ENCODE assay signal across 1 cellular context in the genomic region with DNA sequence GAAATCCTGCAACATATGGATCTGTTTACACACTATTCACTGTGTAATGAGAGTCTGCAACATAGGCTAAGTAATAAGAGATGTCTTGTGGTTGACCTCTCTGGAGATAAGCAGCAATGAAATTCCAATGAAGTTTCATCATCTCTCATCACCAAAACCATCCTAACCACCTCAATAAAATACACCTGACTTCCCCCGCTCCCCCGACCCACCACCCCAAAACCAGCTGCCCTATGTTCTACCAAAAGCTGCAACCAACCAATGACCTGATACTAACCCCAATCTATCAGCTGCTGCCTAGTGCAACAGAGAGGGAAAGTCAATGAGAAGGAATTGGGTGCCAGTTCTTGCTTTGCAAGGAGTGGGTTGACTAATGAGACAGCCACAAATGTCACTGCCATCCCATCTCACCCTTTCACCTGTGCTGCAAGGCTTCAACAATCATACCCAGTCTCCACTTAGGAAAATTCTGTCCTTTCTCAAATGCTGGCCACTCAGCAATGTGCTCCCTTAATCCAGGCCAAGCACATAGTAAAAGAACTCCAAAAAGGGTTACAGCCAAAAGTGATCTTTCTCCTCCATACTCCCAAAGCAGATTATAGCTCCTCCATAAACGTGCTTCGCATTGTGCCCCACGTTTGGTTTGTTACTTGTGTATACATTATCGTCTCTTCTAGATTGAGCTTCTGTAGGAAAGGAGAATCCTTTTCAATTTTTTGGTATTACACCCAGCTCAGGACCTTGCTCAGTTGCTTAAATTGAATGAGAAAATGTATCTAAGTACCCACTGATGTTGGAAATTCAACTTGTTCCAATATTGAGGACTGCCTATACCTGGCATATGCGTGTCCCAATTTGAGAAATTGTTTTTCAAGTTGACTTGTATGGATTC.
A peak's percentile ranks its signal among the peaks of the same experiment; 100 is the strongest.
TF ChIP-seq lines count a peak whose summit lies in the region.

No MANE protein-coding gene starts in this region.

TF ChIP-seq in GM12878, 131 proteins besides CTCF, POLR2A, EP300 and RAD21 (continued from another document and continues in another):
- TF ChIP-seq SP1 (IDR thresholded peaks at IDR 0.05; ENCODE audit: low read depth, low read length): no peak
- peak; percentile 81 for TF ChIP-seq RUNX3 (IDR thresholded peaks at IDR 0.05; ENCODE audit: low read length)
- TF ChIP-seq, protein P1, sequence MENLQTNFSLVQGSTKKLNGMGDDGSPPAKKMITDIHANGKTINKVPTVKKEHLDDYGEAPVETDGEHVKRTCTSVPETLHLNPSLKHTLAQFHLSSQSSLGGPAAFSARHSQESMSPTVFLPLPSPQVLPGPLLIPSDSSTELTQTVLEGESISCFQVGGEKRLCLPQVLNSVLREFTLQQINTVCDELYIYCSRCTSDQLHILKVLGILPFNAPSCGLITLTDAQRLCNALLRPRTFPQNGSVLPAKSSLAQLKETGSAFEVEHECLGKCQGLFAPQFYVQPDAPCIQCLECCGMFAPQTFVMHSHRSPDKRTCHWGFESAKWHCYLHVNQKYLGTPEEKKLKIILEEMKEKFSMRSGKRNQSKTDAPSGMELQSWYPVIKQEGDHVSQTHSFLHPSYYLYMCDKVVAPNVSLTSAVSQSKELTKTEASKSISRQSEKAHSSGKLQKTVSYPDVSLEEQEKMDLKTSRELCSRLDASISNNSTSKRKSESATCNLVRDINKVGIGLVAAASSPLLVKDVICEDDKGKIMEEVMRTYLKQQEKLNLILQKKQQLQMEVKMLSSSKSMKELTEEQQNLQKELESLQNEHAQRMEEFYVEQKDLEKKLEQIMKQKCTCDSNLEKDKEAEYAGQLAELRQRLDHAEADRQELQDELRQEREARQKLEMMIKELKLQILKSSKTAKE (IDR thresholded peaks at IDR 0.05; ENCODE audit: low read depth, poor library complexity, severe bottlenecking): no peak
- no peak for TF ChIP-seq HDGF (IDR thresholded peaks at IDR 0.05)
- no peak for TF ChIP-seq BHLHE40 (IDR thresholded peaks at IDR 0.05; ENCODE audit: borderline replicate concordance in 1 of 2, low read depth in 2 of 2, low read length in 1 of 2)
- no peak for TF ChIP-seq SIX5 (IDR thresholded peaks at IDR 0.05; ENCODE audit: low read depth, low read length, severe bottlenecking)
- peak in 1 of 2 experiments; percentile 44; a peak in 1 of 4 replicates for TF ChIP-seq ETV6 (conservative IDR thresholded peaks at IDR 0.05 in 1 of 2, IDR thresholded peaks at IDR 0.05 in 1 of 2; ENCODE audit: borderline replicate concordance in 1 of 2, low read depth in 1 of 2)
- no peak for TF ChIP-seq RELA (IDR thresholded peaks at IDR 0.05; ENCODE audit: borderline replicate concordance, partially characterized antibody)
- no peak for TF ChIP-seq HDAC2 (IDR thresholded peaks at IDR 0.05)
- TF ChIP-seq SPI1 (IDR thresholded peaks at IDR 0.05; ENCODE audit: borderline replicate concordance, insufficient read depth, low read depth, low read length): no peak
- TF ChIP-seq CEBPB (IDR thresholded peaks at IDR 0.05; ENCODE audit: borderline replicate concordance in 1 of 2, low read depth in 2 of 2, low read length in 2 of 2): peak in 1 of 2 experiments; percentile 90; a peak in 2 of 4 replicates
- TF ChIP-seq, protein P2, sequence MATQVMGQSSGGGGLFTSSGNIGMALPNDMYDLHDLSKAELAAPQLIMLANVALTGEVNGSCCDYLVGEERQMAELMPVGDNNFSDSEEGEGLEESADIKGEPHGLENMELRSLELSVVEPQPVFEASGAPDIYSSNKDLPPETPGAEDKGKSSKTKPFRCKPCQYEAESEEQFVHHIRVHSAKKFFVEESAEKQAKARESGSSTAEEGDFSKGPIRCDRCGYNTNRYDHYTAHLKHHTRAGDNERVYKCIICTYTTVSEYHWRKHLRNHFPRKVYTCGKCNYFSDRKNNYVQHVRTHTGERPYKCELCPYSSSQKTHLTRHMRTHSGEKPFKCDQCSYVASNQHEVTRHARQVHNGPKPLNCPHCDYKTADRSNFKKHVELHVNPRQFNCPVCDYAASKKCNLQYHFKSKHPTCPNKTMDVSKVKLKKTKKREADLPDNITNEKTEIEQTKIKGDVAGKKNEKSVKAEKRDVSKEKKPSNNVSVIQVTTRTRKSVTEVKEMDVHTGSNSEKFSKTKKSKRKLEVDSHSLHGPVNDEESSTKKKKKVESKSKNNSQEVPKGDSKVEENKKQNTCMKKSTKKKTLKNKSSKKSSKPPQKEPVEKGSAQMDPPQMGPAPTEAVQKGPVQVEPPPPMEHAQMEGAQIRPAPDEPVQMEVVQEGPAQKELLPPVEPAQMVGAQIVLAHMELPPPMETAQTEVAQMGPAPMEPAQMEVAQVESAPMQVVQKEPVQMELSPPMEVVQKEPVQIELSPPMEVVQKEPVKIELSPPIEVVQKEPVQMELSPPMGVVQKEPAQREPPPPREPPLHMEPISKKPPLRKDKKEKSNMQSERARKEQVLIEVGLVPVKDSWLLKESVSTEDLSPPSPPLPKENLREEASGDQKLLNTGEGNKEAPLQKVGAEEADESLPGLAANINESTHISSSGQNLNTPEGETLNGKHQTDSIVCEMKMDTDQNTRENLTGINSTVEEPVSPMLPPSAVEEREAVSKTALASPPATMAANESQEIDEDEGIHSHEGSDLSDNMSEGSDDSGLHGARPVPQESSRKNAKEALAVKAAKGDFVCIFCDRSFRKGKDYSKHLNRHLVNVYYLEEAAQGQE (IDR thresholded peaks at IDR 0.05; ENCODE audit: low read depth, low read length): peak; percentile 3; the same call in 1 of the 2 replicates
- TF ChIP-seq BRCA1 (IDR thresholded peaks at IDR 0.05; ENCODE audit: low read depth, low read length): no peak
- 0 out of 2 replicates have a peak, but pooled peaks have one; percentile 36 for TF ChIP-seq TBL1XR1 (IDR thresholded peaks at IDR 0.05; ENCODE audit: low read depth, low read length)
- TF ChIP-seq, protein P3, sequence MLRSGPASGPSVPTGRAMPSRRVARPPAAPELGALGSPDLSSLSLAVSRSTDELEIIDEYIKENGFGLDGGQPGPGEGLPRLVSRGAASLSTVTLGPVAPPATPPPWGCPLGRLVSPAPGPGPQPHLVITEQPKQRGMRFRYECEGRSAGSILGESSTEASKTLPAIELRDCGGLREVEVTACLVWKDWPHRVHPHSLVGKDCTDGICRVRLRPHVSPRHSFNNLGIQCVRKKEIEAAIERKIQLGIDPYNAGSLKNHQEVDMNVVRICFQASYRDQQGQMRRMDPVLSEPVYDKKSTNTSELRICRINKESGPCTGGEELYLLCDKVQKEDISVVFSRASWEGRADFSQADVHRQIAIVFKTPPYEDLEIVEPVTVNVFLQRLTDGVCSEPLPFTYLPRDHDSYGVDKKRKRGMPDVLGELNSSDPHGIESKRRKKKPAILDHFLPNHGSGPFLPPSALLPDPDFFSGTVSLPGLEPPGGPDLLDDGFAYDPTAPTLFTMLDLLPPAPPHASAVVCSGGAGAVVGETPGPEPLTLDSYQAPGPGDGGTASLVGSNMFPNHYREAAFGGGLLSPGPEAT (IDR thresholded peaks at IDR 0.05; ENCODE audit: low read depth): no peak
- TF ChIP-seq, protein P4, sequence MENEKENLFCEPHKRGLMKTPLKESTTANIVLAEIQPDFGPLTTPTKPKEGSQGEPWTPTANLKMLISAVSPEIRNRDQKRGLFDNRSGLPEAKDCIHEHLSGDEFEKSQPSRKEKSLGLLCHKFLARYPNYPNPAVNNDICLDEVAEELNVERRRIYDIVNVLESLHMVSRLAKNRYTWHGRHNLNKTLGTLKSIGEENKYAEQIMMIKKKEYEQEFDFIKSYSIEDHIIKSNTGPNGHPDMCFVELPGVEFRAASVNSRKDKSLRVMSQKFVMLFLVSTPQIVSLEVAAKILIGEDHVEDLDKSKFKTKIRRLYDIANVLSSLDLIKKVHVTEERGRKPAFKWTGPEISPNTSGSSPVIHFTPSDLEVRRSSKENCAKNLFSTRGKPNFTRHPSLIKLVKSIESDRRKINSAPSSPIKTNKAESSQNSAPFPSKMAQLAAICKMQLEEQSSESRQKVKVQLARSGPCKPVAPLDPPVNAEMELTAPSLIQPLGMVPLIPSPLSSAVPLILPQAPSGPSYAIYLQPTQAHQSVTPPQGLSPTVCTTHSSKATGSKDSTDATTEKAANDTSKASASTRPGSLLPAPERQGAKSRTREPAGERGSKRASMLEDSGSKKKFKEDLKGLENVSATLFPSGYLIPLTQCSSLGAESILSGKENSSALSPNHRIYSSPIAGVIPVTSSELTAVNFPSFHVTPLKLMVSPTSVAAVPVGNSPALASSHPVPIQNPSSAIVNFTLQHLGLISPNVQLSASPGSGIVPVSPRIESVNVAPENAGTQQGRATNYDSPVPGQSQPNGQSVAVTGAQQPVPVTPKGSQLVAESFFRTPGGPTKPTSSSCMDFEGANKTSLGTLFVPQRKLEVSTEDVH (IDR thresholded peaks at IDR 0.05; ENCODE audit: low read depth, partially characterized antibody): no peak
- no peak for TF ChIP-seq MYC (IDR thresholded peaks at IDR 0.05; ENCODE audit: insufficient read depth, insufficient read length, insufficient replicate concordance, low read length, severe bottlenecking)
- TF ChIP-seq DPF2 (IDR thresholded peaks at IDR 0.05): no peak
- peak; percentile 98 for TF ChIP-seq PML (IDR thresholded peaks at IDR 0.05; ENCODE audit: low read length)
- no peak for TF ChIP-seq BACH1 (IDR thresholded peaks at IDR 0.05; ENCODE audit: borderline replicate concordance)
- TF ChIP-seq FOXM1 (IDR thresholded peaks at IDR 0.05; ENCODE audit: low read depth, low read length): peak; percentile 95
- TF ChIP-seq EGR1 (IDR thresholded peaks at IDR 0.05; ENCODE audit: borderline replicate concordance in 1 of 2, low read depth in 2 of 2, low read length in 2 of 2): peak in 1 of 2 experiments; percentile 44; a peak in 2 of 3 replicates
- TF ChIP-seq ZBED1 (IDR thresholded peaks at IDR 0.05; ENCODE audit: borderline replicate concordance): peak; percentile 99
- TF ChIP-seq TARDBP (IDR thresholded peaks at IDR 0.05; ENCODE audit: borderline replicate concordance): peak; percentile 87
- TF ChIP-seq RAD51 (IDR thresholded peaks at IDR 0.05): no peak
- TF ChIP-seq, protein P5, sequence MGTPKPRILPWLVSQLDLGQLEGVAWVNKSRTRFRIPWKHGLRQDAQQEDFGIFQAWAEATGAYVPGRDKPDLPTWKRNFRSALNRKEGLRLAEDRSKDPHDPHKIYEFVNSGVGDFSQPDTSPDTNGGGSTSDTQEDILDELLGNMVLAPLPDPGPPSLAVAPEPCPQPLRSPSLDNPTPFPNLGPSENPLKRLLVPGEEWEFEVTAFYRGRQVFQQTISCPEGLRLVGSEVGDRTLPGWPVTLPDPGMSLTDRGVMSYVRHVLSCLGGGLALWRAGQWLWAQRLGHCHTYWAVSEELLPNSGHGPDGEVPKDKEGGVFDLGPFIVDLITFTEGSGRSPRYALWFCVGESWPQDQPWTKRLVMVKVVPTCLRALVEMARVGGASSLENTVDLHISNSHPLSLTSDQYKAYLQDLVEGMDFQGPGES (IDR thresholded peaks at IDR 0.05): no peak
- TF ChIP-seq CBX3 (IDR thresholded peaks at IDR 0.05; ENCODE audit: borderline replicate concordance, low read depth): no peak
- TF ChIP-seq SUZ12 (IDR thresholded peaks at IDR 0.05; ENCODE audit: unreplicated experiment): peak; percentile 54
- TF ChIP-seq SMARCA5 (IDR thresholded peaks at IDR 0.05): no peak
- no peak; the same call in none of the 2 replicates for TF ChIP-seq JUNB (IDR thresholded peaks at IDR 0.05)
- TF ChIP-seq RFX5 (IDR thresholded peaks at IDR 0.05; ENCODE audit: low read depth, low read length): no peak
- no peak for TF ChIP-seq ESRRA (IDR thresholded peaks at IDR 0.05; ENCODE audit: low read length)
- TF ChIP-seq, protein P6, sequence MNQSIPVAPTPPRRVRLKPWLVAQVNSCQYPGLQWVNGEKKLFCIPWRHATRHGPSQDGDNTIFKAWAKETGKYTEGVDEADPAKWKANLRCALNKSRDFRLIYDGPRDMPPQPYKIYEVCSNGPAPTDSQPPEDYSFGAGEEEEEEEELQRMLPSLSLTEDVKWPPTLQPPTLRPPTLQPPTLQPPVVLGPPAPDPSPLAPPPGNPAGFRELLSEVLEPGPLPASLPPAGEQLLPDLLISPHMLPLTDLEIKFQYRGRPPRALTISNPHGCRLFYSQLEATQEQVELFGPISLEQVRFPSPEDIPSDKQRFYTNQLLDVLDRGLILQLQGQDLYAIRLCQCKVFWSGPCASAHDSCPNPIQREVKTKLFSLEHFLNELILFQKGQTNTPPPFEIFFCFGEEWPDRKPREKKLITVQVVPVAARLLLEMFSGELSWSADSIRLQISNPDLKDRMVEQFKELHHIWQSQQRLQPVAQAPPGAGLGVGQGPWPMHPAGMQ (IDR thresholded peaks at IDR 0.05; ENCODE audit: borderline replicate concordance): no peak
- TF ChIP-seq, protein P7, sequence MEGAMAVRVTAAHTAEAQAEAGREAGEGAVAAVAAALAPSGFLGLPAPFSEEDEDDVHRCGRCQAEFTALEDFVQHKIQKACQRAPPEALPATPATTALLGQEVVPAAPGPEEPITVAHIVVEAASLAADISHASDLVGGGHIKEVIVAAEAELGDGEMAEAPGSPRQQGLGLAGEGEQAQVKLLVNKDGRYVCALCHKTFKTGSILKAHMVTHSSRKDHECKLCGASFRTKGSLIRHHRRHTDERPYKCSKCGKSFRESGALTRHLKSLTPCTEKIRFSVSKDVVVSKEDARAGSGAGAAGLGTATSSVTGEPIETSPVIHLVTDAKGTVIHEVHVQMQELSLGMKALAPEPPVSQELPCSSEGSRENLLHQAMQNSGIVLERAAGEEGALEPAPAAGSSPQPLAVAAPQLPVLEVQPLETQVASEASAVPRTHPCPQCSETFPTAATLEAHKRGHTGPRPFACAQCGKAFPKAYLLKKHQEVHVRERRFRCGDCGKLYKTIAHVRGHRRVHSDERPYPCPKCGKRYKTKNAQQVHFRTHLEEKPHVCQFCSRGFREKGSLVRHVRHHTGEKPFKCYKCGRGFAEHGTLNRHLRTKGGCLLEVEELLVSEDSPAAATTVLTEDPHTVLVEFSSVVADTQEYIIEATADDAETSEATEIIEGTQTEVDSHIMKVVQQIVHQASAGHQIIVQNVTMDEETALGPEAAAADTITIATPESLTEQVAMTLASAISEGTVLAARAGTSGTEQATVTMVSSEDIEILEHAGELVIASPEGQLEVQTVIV (IDR thresholded peaks at IDR 0.05; ENCODE audit: borderline replicate concordance, partially characterized antibody): no peak
- TF ChIP-seq, protein P8, sequence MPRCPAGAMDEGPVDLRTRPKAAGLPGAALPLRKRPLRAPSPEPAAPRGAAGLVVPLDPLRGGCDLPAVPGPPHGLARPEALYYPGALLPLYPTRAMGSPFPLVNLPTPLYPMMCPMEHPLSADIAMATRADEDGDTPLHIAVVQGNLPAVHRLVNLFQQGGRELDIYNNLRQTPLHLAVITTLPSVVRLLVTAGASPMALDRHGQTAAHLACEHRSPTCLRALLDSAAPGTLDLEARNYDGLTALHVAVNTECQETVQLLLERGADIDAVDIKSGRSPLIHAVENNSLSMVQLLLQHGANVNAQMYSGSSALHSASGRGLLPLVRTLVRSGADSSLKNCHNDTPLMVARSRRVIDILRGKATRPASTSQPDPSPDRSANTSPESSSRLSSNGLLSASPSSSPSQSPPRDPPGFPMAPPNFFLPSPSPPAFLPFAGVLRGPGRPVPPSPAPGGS (IDR thresholded peaks at IDR 0.05; ENCODE audit: borderline replicate concordance, insufficient read depth, low read depth, low read length, poor library complexity, severe bottlenecking): peak; percentile 100
- TF ChIP-seq SUPT20H (IDR thresholded peaks at IDR 0.05; ENCODE audit: borderline replicate concordance, control insufficient read depth, low read depth, low read length): no peak
- no peak for TF ChIP-seq HCFC1 (IDR thresholded peaks at IDR 0.05; ENCODE audit: low read length)
- TF ChIP-seq MYB (IDR thresholded peaks at IDR 0.05; ENCODE audit: borderline replicate concordance, low read depth, low read length): no peak
- TF ChIP-seq MTA2 (IDR thresholded peaks at IDR 0.05; ENCODE audit: low read depth): no peak
- TF ChIP-seq TCF7 (IDR thresholded peaks at IDR 0.05; ENCODE audit: borderline replicate concordance): peak; percentile 5; the same call in 1 of the 2 replicates
- peak; percentile 78 for TF ChIP-seq NFIC (IDR thresholded peaks at IDR 0.05; ENCODE audit: low read depth, low read length)
- no peak for TF ChIP-seq SREBF1 (IDR thresholded peaks at IDR 0.05; ENCODE audit: low read length)
- no peak for TF ChIP-seq ASH2L (IDR thresholded peaks at IDR 0.05; ENCODE audit: borderline replicate concordance, low read depth)
